Comparison of ENCODE assay signal across 21 cellular contexts in genomic region chr15:27336676-27337075, GRCh38.
"Had no signal": no experiment of that assay in that cellular context is flagged by ENCODE, and none has a peak within 500 bp of the region (broad histone marks: within the 10 kb centered on the region; RNA-seq: fewer than 3 reads in every experiment).

No MANE protein-coding gene starts in this region.

- H3K4me3 ChIP-seq: breast epithelium, MG63 had no signal

- H3K9me3 ChIP-seq: breast epithelium, MG63 had no signal

- DNase-seq: activated CD4-positive, alpha-beta memory T cell treated with anti-CD3 and anti-CD28 coated beads for 36 hours; activated CD4-positive, alpha-beta T cell treated with anti-CD3 and anti-CD28 coated beads, Interleukin-2, amount 10 ng/mL, durations not matched to agents 7 days and 5 days; activated CD4-positive, CD25-positive, alpha-beta regulatory T cell; activated CD8-positive, alpha-beta memory T cell treated with anti-CD3 and anti-CD28 coated beads for 24 hours; activated effector memory CD4-positive, alpha-beta T cell treated with anti-CD3 and anti-CD28 coated beads, Interleukin-2, amount 50 U/mL, for 16 hours; activated naive CD4-positive, alpha-beta T cell treated with Interleukin-2 at 50 U/mL for 16 hours; activated naive CD8-positive, alpha-beta T cell treated with anti-CD3 and anti-CD28 coated beads, Interleukin-2, amount 50 U/mL, for 24 hours; activated T-cell treated with anti-CD3 and anti-CD28 coated beads, Interleukin-2, amount 50 U/mL, for 4 hours; amniotic stem cell; central memory CD4-positive, alpha-beta T cell; MG63; MV-4-11; NCI-H1092 treated with DMSO at 0.1 percent for 48 hours; NCI-H1417 treated with DMSO at 0.1 percent for 48 hours; NCI-H1694; NCI-H2029 treated with DMSO at 0.1 percent for 48 hours; NCI-H524; SHP77 treated with DMSO at 0.1 percent for 48 hours had no signal

- H3K27ac ChIP-seq: breast epithelium, VCaP had no signal

- ATAC-seq: activated naive CD4-positive, alpha-beta T cell treated with anti-CD3 and anti-CD28 coated beads, Interleukin-2, amount 50 U/mL, for 72 hours; activated naive CD8-positive, alpha-beta T cell treated with anti-CD3 and anti-CD28 coated beads, Interleukin-2, amount 50 U/mL, for 24 hours; activated T-cell treated with anti-CD3 and anti-CD28 coated beads, Interleukin-2, amount 50 U/mL, for 4 hours had no signal

- H3K27me3 ChIP-seq: breast epithelium, MG63 had no signal

- H3K4me1 ChIP-seq: breast epithelium had no signal

- H3K36me3 ChIP-seq: breast epithelium, MG63 had no signal
